Comparison of ENCODE assay signal across 24 cellular contexts in the genomic region with DNA sequence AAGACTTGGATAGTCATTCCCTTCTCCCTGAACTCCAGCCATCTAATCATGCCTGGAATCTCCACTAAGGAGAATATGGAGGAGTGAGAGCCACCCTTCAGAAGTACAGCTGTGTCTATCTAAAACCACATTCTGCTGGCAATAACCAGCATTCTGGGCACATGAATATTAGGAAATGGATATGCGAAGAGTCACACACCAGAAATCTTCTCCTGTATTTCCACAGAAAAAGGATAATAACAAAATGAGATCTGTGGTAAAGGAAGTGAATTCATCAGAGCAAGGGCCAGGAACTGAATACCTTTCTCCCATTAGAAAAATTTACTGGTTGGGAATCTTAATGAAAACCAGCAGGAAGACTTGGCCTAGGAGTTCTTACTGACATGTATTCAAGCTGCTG.
DNase-seq lines count a peak whose midpoint lies in the region; ATAC-seq and TF ChIP-seq lines count a peak whose summit lies in the region.
"Had no signal": no experiment of that assay in that cellular context is flagged by ENCODE, and none has a peak within 500 bp of the region (broad histone marks: within the 10 kb centered on the region; RNA-seq: fewer than 3 reads in every experiment).

No MANE protein-coding gene starts in this region.

- no peaks in the 10 kb centered on the region for H3K9me3 Mint-ChIP-seq in activated CD4-positive, alpha-beta T cell treated with anti-CD3 and anti-CD28 coated beads, Interleukin-2, amount 10 ng/mL, durations not matched to agents 24 days and 14 days
- H3K9me3 Mint-ChIP-seq: activated CD4-positive, alpha-beta memory T cell treated with anti-CD3 and anti-CD28 coated beads, Interleukin-2, amount 10 ng/mL, durations not matched to agents 7 days and 5 days; activated naive CD8-positive, alpha-beta T cell treated with anti-CD3 and anti-CD28 coated beads, Interleukin-2, amount 10 ng/mL, durations not matched to agents 7 days and 5 days had no signal

- in situ Hi-C loops in HAP-1 (cut with MboI; ENCODE audit: low sequenced_read_pairs) = no loop called here

- no peaks in the 10 kb centered on the region for H3K4me1 Mint-ChIP-seq in activated CD4-positive, alpha-beta T cell treated with anti-CD3 and anti-CD28 coated beads, Interleukin-2, amount 10 ng/mL, durations not matched to agents 24 days and 14 days
- H3K4me1 Mint-ChIP-seq: activated CD4-positive, alpha-beta memory T cell treated with anti-CD3 and anti-CD28 coated beads, Interleukin-2, amount 10 ng/mL, durations not matched to agents 7 days and 5 days; activated naive CD8-positive, alpha-beta T cell treated with anti-CD3 and anti-CD28 coated beads, Interleukin-2, amount 10 ng/mL, durations not matched to agents 7 days and 5 days had no signal

- intact Hi-C loops in activated CD4-positive, alpha-beta T cell treated with anti-CD3 and anti-CD28 coated beads, Interleukin-2, amount 10 ng/mL, durations not matched to agents 24 days and 14 days (cut with micrococcal nuclease) = no loop called here
- intact Hi-C loops in dorsolateral prefrontal cortex (cut with DNase I) = no loop called here

- H3K36me3 Mint-ChIP-seq in activated CD4-positive, alpha-beta T cell treated with anti-CD3 and anti-CD28 coated beads, Interleukin-2, amount 10 ng/mL, durations not matched to agents 24 days and 14 days (ENCODE audit: low read depth) = no peaks in the 10 kb centered on the region
- H3K36me3 Mint-ChIP-seq: activated naive CD8-positive, alpha-beta T cell treated with anti-CD3 and anti-CD28 coated beads, Interleukin-2, amount 10 ng/mL, durations not matched to agents 7 days and 5 days had no signal

- ATAC-seq in GM21786 (IDR thresholded peaks at IDR 0.05; ENCODE audit: unreplicated experiment) = no peak
- ATAC-seq: activated CD4-positive, CD25-positive, alpha-beta regulatory T cell treated with anti-CD3 and anti-CD28 coated beads, Interleukin-2, amount 50 U/mL, for 24 hours; lower lobe of right lung had no signal

- TF ChIP-seq CTCF in AG09319 (IDR thresholded peaks at IDR 0.05; ENCODE audit: low read depth, low read length) (no peak), HFF-Myc (IDR thresholded peaks at IDR 0.05; ENCODE audit: low read depth, low read length, missing control alignments) (no peak), dorsolateral prefrontal cortex (IDR thresholded peaks at IDR 0.05 in 54 of 56, conservative IDR thresholded peaks at IDR 0.05 in 2 of 56; ENCODE audit: low read depth in 1 of 56, partially characterized antibody in 56 of 56) (no peak)

- no peaks in the 10 kb centered on the region for H3K27me3 Mint-ChIP-seq in activated CD4-positive, alpha-beta T cell treated with anti-CD3 and anti-CD28 coated beads, Interleukin-2, amount 10 ng/mL, durations not matched to agents 24 days and 14 days
- H3K27me3 Mint-ChIP-seq: activated CD4-positive, alpha-beta memory T cell treated with anti-CD3 and anti-CD28 coated beads, Interleukin-2, amount 10 ng/mL, durations not matched to agents 7 days and 5 days; activated naive CD8-positive, alpha-beta T cell treated with anti-CD3 and anti-CD28 coated beads, Interleukin-2, amount 10 ng/mL, durations not matched to agents 7 days and 5 days had no signal

- H3K4me1 ChIP-seq in HAP-1 = no peaks in the 10 kb centered on the region
- H3K4me1 ChIP-seq: breast epithelium, colonic mucosa, esophagus muscularis mucosa, lower lobe of right lung, prostate gland, upper lobe of left lung had no signal

- H3K9me3 ChIP-seq in HAP-1 = no peaks in the 10 kb centered on the region
- H3K9me3 ChIP-seq: breast epithelium, colonic mucosa, esophagus muscularis mucosa, lower lobe of right lung, prostate gland, upper lobe of left lung had no signal

- H3K27me3 ChIP-seq in dorsolateral prefrontal cortex (no peaks in the 10 kb centered on the region), HAP-1 (ENCODE audit: low read depth) (peaks cover 8% of the 10 kb centered on the region; the same call in 1 of the 2 replicates)
- H3K27me3 ChIP-seq: breast epithelium, colonic mucosa, esophagus muscularis mucosa, upper lobe of left lung had no signal

- H3K4me3 ChIP-seq in HFF-Myc (replicated peaks; ENCODE audit: low read depth, low read length) (no peak overlapping the region), dorsolateral prefrontal cortex (no peak overlapping the region), HAP-1 (no peak overlapping the region)
- H3K4me3 ChIP-seq: breast epithelium, colonic mucosa, esophagus muscularis mucosa, lower lobe of right lung, prostate gland, upper lobe of left lung had no signal

- peak; percentile 7 for DNase-seq in AG09319 (ENCODE audit: extremely low read depth, low read depth)
- DNase-seq in HFF-Myc (ENCODE audit: extremely low read depth, low read depth) = peak; percentile 4
- DNase-seq in amniotic epithelial cell (ENCODE audit: low read depth) = peak; percentile 53
- peak; percentile 2 for DNase-seq in iris pigment epithelial cell (ENCODE audit: low read depth)
- DNase-seq in activated CD4-positive, alpha-beta T cell treated with anti-CD3 and anti-CD28 coated beads, Interleukin-2, amount 10 ng/mL, durations not matched to agents 24 days and 14 days = no peak
- no peak for DNase-seq in dorsolateral prefrontal cortex
- no peak for DNase-seq in HAP-1 (ENCODE audit: low spot score in 2 of 2)
- DNase-seq: activated CD4-positive, alpha-beta memory T cell treated with anti-CD3 and anti-CD28 coated beads, Interleukin-2, amount 10 ng/mL, durations not matched to agents 7 days and 5 days; activated effector memory CD4-positive, alpha-beta T cell treated with Interleukin-2 at 50 U/mL for 16 hours; activated naive CD8-positive, alpha-beta T cell treated with anti-CD3 and anti-CD28 coated beads, Interleukin-2, amount 10 ng/mL, durations not matched to agents 7 days and 5 days; C1 segment of cervical spinal cord; colonic mucosa; lower lobe of right lung; NCI-H1694; NCI-H524; SHP77 treated with DMSO at 0.1 percent for 48 hours; stimulated activated CD8-positive, alpha-beta memory T cell treated with anti-CD3 and anti-CD28 coated beads, Interleukin-4, amount 100 ng/mL, for 48 hours; upper lobe of left lung had no signal

- no peaks in the 10 kb centered on the region for H3K36me3 ChIP-seq in HAP-1 (replicated peaks)
- H3K36me3 ChIP-seq: breast epithelium, colonic mucosa, esophagus muscularis mucosa, lower lobe of right lung, prostate gland, upper lobe of left lung had no signal

- H3K27ac Mint-ChIP-seq in activated CD4-positive, alpha-beta T cell treated with anti-CD3 and anti-CD28 coated beads, Interleukin-2, amount 10 ng/mL, durations not matched to agents 24 days and 14 days = no peak overlapping the region
- H3K27ac Mint-ChIP-seq: activated CD4-positive, alpha-beta memory T cell treated with anti-CD3 and anti-CD28 coated beads, Interleukin-2, amount 10 ng/mL, durations not matched to agents 7 days and 5 days; activated naive CD8-positive, alpha-beta T cell treated with anti-CD3 and anti-CD28 coated beads, Interleukin-2, amount 10 ng/mL, durations not matched to agents 7 days and 5 days had no signal

- H3K27ac ChIP-seq in dorsolateral prefrontal cortex = no peak overlapping the region
- H3K27ac ChIP-seq: breast epithelium, colonic mucosa, esophagus muscularis mucosa, KMS-11, lower lobe of right lung, prostate gland, upper lobe of left lung had no signal

- H3K4me3 Mint-ChIP-seq in activated CD4-positive, alpha-beta T cell treated with anti-CD3 and anti-CD28 coated beads, Interleukin-2, amount 10 ng/mL, durations not matched to agents 24 days and 14 days = no peak overlapping the region
- H3K4me3 Mint-ChIP-seq: activated CD4-positive, alpha-beta memory T cell treated with anti-CD3 and anti-CD28 coated beads, Interleukin-2, amount 10 ng/mL, durations not matched to agents 7 days and 5 days; activated naive CD8-positive, alpha-beta T cell treated with anti-CD3 and anti-CD28 coated beads, Interleukin-2, amount 10 ng/mL, durations not matched to agents 7 days and 5 days had no signal

Comparison
In these comparisons a context has a peak if more than half of its experiments do, and no peak if none do; other contexts are left out.
1. DNase-seq: peak in AG09319 (single experiment), HFF-Myc (single experiment), amniotic epithelial cell (single experiment) and iris pigment epithelial cell (single experiment); none in activated CD4-positive, alpha-beta T cell treated with anti-CD3 and anti-CD28 coated beads, Interleukin-2, amount 10 ng/mL, durations not matched to agents 24 days and 14 days (single experiment), dorsolateral prefrontal cortex (0 of 10) and HAP-1 (0 of 2).